In the genomic region with DNA sequence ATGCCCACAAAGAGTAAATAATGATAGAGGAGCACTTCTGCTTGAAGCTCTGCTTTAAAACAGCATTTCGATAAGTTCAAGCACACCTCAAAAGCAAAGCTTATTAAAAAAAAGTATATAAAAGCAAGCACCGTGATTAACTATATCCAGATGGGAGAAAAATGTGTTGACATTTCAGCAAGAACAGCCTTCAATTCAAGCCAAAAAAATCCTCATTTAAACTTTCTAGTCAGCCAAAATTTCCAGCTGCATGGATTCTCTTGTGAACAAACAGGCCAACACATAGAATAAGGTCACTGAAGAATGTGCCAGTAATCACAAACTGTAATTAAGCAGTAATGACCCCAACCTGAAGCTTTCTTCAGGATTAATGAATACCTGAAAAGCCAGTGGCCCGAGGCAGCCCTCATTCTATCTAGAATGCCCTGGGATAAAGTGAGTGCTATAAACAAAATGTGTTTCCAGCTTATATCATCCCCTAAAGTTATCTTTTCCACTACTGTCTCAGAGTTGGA, we compare ENCODE assay signal across 23 cellular contexts.
DNase-seq lines count a peak whose midpoint lies in the region; ATAC-seq and TF ChIP-seq lines count a peak whose summit lies in the region.
"Had no signal": no experiment of that assay in that cellular context is flagged by ENCODE, and none has a peak within 500 bp of the region (broad histone marks: within the 10 kb centered on the region; RNA-seq: fewer than 3 reads in every experiment).

No MANE protein-coding gene starts in this region.

- no peaks in the 10 kb centered on the region for H3K27me3 Mint-ChIP-seq in mesothelial cell of epicardium (ENCODE audit: low read depth)

- no peaks in the 10 kb centered on the region for H3K4me1 ChIP-seq in ACC112 (ENCODE audit: control insufficient read depth, insufficient read depth, low read length, unreplicated experiment)
- H3K4me1 ChIP-seq in GM23248 (ENCODE audit: insufficient read depth), result peaks cover 20% of the 10 kb centered on the region
- no peaks in the 10 kb centered on the region for H3K4me1 ChIP-seq in SK-N-SH (ENCODE audit: control insufficient read depth in 1 of 2, insufficient read depth in 2 of 2, low read depth in 1 of 2, low read length in 1 of 2)
- H3K4me1 ChIP-seq: body of pancreas, Peyer's patch had no signal

- in situ Hi-C loops in GM23248 (cut with MboI), result no loop called here

- peak; percentile 28 for DNase-seq in GM23248
- DNase-seq in astrocyte of the hippocampus (ENCODE audit: low read depth, low spot score), result peak; percentile 55
- no peak for DNase-seq in mesothelial cell of epicardium (ENCODE audit: low spot score in 2 of 2, unreplicated experiment in 2 of 2)
- DNase-seq in AG20443 (ENCODE audit: low spot score), result no peak
- DNase-seq in SK-N-SH, result no peak
- no peak for DNase-seq in COLO668 (lab: John Stamatoyannopoulos, UW; ENCODE audit: unreplicated experiment)
- DNase-seq: activated CD4-positive, alpha-beta T cell treated with anti-CD3 and anti-CD28 coated beads, Interleukin-2, amount 50 U/mL, for 1 hour; body of pancreas; CD4-positive, alpha-beta memory T cell; DMS79; endodermal cell; heart left ventricle; left cardiac atrium; midbrain; NCI-H187; NK-92 treated with Interleukin-12 subunit alpha and Interleukin-12 subunit beta, amount 100 ng/mL, for 24 hours; Peyer's patch; upper lobe of right lung; WERI-Rb-1 had no signal

- H3K9me2 ChIP-seq in GM23248 (ENCODE audit: insufficient read depth), result no peaks in the 10 kb centered on the region
- H3K9me2 ChIP-seq in SK-N-SH, result no peaks in the 10 kb centered on the region

- 0 out of 2 replicates have a peak, but pooled peaks cover 7% of the 10 kb centered on the region for H3F3A ChIP-seq in GM23248 (ENCODE audit: insufficient read depth)
- no peaks in the 10 kb centered on the region for H3F3A ChIP-seq in SK-N-SH (replicated peaks; ENCODE audit: insufficient read depth)

- TF ChIP-seq CTCF in mesothelial cell of epicardium (IDR thresholded peaks at IDR 0.05; ENCODE audit: unreplicated experiment) (no peak), SK-N-SH (IDR thresholded peaks at IDR 0.05) (no peak)

- TF ChIP-seq EP300 in SK-N-SH (IDR thresholded peaks at IDR 0.05; ENCODE audit: borderline replicate concordance in 1 of 2, low read depth in 1 of 2, low read length in 1 of 2), result no peak

- H3K36me3 ChIP-seq in ACC112 (ENCODE audit: insufficient read depth, low read length) (no peaks in the 10 kb centered on the region), GM23248 (ENCODE audit: low read depth) (no peaks in the 10 kb centered on the region), SK-N-SH (replicated peaks in 1 of 2; ENCODE audit: control insufficient read depth in 1 of 2, insufficient read depth in 2 of 2, low read length in 1 of 2) (no peaks in the 10 kb centered on the region)
- H3K36me3 ChIP-seq: heart left ventricle, Peyer's patch, upper lobe of right lung, WERI-Rb-1 had no signal

- no peak overlapping the region for H3K27ac ChIP-seq in ACC112 (ENCODE audit: low read depth, low read length)
- H3K27ac ChIP-seq in GM23248, result no peak overlapping the region
- no peak overlapping the region for H3K27ac ChIP-seq in SK-N-SH (ENCODE audit: low read depth in 2 of 2, low read length in 1 of 2)
- H3K27ac ChIP-seq: body of pancreas, heart left ventricle, Peyer's patch, upper lobe of right lung, WERI-Rb-1 had no signal

- H3K27ac Mint-ChIP-seq in mesothelial cell of epicardium, result peak overlapping the region; percentile 75
- H3K27ac Mint-ChIP-seq: activated naive CD4-positive, alpha-beta T cell treated with anti-CD3 and anti-CD28 coated beads, Interleukin-2, amount 50 U/mL, for 24 hours; CD4-positive, alpha-beta memory T cell; endodermal cell; natural killer cell treated with Interleukin-12 subunit alpha and Interleukin-12 subunit beta and Interleukin-15 and Interleukin-18, amount 100 ng/mL, for 72 hours had no signal

- ATAC-seq in HG02623 (IDR thresholded peaks at IDR 0.05; ENCODE audit: unreplicated experiment), result no peak
- ATAC-seq: body of pancreas; natural killer cell treated with Interleukin-12 subunit alpha and Interleukin-12 subunit beta and Interleukin-15 and Interleukin-18, amount 100 ng/mL, for 72 hours; upper lobe of right lung had no signal

- H2AFZ ChIP-seq in ACC112 (ENCODE audit: low read length, unreplicated experiment) (peak overlapping the region; percentile 75), GM23248 (peak overlapping the region; percentile 48), SK-N-SH (ENCODE audit: low read depth) (no peak overlapping the region)

- H3K4me1 Mint-ChIP-seq in mesothelial cell of epicardium, result peaks cover 30% of the 10 kb centered on the region
- H3K4me1 Mint-ChIP-seq: activated naive CD4-positive, alpha-beta T cell treated with anti-CD3 and anti-CD28 coated beads, Interleukin-2, amount 50 U/mL, for 24 hours; CD4-positive, alpha-beta memory T cell had no signal

- peaks cover 8% of the 10 kb centered on the region for H3K9me3 Mint-ChIP-seq in mesothelial cell of epicardium
- H3K9me3 Mint-ChIP-seq: activated naive CD4-positive, alpha-beta T cell treated with anti-CD3 and anti-CD28 coated beads, Interleukin-2, amount 50 U/mL, for 24 hours; CD4-positive, alpha-beta memory T cell; endodermal cell; natural killer cell treated with Interleukin-12 subunit alpha and Interleukin-12 subunit beta and Interleukin-15 and Interleukin-18, amount 100 ng/mL, for 72 hours had no signal

- H3K4me2 ChIP-seq in GM23248 (ENCODE audit: unreplicated experiment), result peak overlapping the region; percentile 62
- no peak overlapping the region for H3K4me2 ChIP-seq in SK-N-SH

- H3K9me3 ChIP-seq in GM23248 (ENCODE audit: low read depth), result no peaks in the 10 kb centered on the region
- H3K9me3 ChIP-seq in SK-N-SH, result no peaks in the 10 kb centered on the region
- H3K9me3 ChIP-seq: body of pancreas, heart left ventricle, Peyer's patch, upper lobe of right lung had no signal

- H3K4me3 Mint-ChIP-seq in mesothelial cell of epicardium, result no peak overlapping the region
- H3K4me3 Mint-ChIP-seq: activated naive CD4-positive, alpha-beta T cell treated with anti-CD3 and anti-CD28 coated beads, Interleukin-2, amount 50 U/mL, for 24 hours; CD4-positive, alpha-beta memory T cell; endodermal cell; natural killer cell treated with Interleukin-12 subunit alpha and Interleukin-12 subunit beta and Interleukin-15 and Interleukin-18, amount 100 ng/mL, for 72 hours had no signal

- H3K9ac ChIP-seq in GM23248 (no peak overlapping the region), SK-N-SH (no peak overlapping the region)

- no peak for TF ChIP-seq RAD21 in SK-N-SH (IDR thresholded peaks at IDR 0.05; ENCODE audit: low read length)

- H3K79me2 ChIP-seq in ACC112 (ENCODE audit: control insufficient read depth, insufficient read depth, low read length, unreplicated experiment), result no peaks in the 10 kb centered on the region
- no peaks in the 10 kb centered on the region for H3K79me2 ChIP-seq in GM23248 (ENCODE audit: insufficient read depth)
- no peaks in the 10 kb centered on the region for H3K79me2 ChIP-seq in SK-N-SH (ENCODE audit: insufficient read depth)

- no peak overlapping the region for H3K4me3 ChIP-seq in ACC112 (ENCODE audit: low read depth, low read length)
- peak overlapping the region; percentile 32 for H3K4me3 ChIP-seq in GM23248
- no peak overlapping the region for H3K4me3 ChIP-seq in SK-N-SH (ENCODE audit: low read depth in 2 of 2, low read length in 1 of 2)
- H3K4me3 ChIP-seq: body of pancreas, Peyer's patch, upper lobe of right lung had no signal

- CTCF ChIA-PET in SK-N-SH (lab: Yijun Ruan, JAX), result interaction anchor here (1.5 to 2.4 kb wide), 2 partner anchors 9 to 20 kb away, joined by 3 to 10 read pairs; no protein-coding TSS in a partner anchor

- H4K20me1 ChIP-seq in GM23248 (ENCODE audit: insufficient read depth) (no peaks in the 10 kb centered on the region), SK-N-SH (ENCODE audit: insufficient read depth) (no peaks in the 10 kb centered on the region)

- H3K27me3 ChIP-seq in ACC112 (ENCODE audit: insufficient read depth, low read length), result no peaks in the 10 kb centered on the region
- no peaks in the 10 kb centered on the region for H3K27me3 ChIP-seq in GM23248 (replicated peaks; ENCODE audit: insufficient read depth)
- H3K27me3 ChIP-seq in SK-N-SH (ENCODE audit: insufficient read depth), result no peaks in the 10 kb centered on the region
- H3K27me3 ChIP-seq: body of pancreas, heart left ventricle, Peyer's patch, upper lobe of right lung had no signal

- POLR2A ChIA-PET in SK-N-SH (lab: Yijun Ruan, JAX), result no interaction called here

- H3K36me3 Mint-ChIP-seq in mesothelial cell of epicardium, result peaks cover 2% of the 10 kb centered on the region
- H3K36me3 Mint-ChIP-seq: activated naive CD4-positive, alpha-beta T cell treated with anti-CD3 and anti-CD28 coated beads, Interleukin-2, amount 50 U/mL, for 24 hours; CD4-positive, alpha-beta memory T cell; natural killer cell treated with Interleukin-12 subunit alpha and Interleukin-12 subunit beta and Interleukin-15 and Interleukin-18, amount 100 ng/mL, for 72 hours had no signal

- 17 to 18% methylated on average over 3 of the region's 3 CpGs for WGBS in GM23248 (ENCODE audit: low coverage in 1 of 2, low lambda C conversion rate in 2 of 2, missing lambda C conversion rate in 2 of 2), 2 experiments
- WGBS in SK-N-SH (ENCODE audit: low lambda C conversion rate), result 58% methylated on average over 3 of the region's 3 CpGs

TF ChIP-seq in SK-N-SH, 30 proteins besides CTCF, POLR2A, EP300 and RAD21:
- TF ChIP-seq RXRA (IDR thresholded peaks at IDR 0.05; ENCODE audit: borderline replicate concordance, low read depth), result no peak
- TF ChIP-seq GATA2 (CRISPR knock-in tag; IDR thresholded peaks at IDR 0.05), result no peak
- TF ChIP-seq, protein P1, sequence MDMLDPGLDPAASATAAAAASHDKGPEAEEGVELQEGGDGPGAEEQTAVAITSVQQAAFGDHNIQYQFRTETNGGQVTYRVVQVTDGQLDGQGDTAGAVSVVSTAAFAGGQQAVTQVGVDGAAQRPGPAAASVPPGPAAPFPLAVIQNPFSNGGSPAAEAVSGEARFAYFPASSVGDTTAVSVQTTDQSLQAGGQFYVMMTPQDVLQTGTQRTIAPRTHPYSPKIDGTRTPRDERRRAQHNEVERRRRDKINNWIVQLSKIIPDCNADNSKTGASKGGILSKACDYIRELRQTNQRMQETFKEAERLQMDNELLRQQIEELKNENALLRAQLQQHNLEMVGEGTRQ (IDR thresholded peaks at IDR 0.05; ENCODE audit: borderline replicate concordance, low read depth, low read length), result no peak
- TF ChIP-seq FOXJ3 (CRISPR knock-in tag; IDR thresholded peaks at IDR 0.05), result no peak
- TF ChIP-seq FOSL2 (IDR thresholded peaks at IDR 0.05; ENCODE audit: borderline replicate concordance, low read depth), result no peak
- TF ChIP-seq NFIC (IDR thresholded peaks at IDR 0.05; ENCODE audit: borderline replicate concordance), result no peak
- no peak for TF ChIP-seq YY1 (IDR thresholded peaks at IDR 0.05; ENCODE audit: low read depth)
- no peak for TF ChIP-seq MEF2A (IDR thresholded peaks at IDR 0.05; ENCODE audit: borderline replicate concordance, low read depth)
- TF ChIP-seq GABPA (IDR thresholded peaks at IDR 0.05; ENCODE audit: low read depth), result no peak
- TF ChIP-seq POLR2AphosphoS5 (IDR thresholded peaks at IDR 0.05; ENCODE audit: low read depth, low read length), result no peak

Comparison
In these comparisons a context has a peak if more than half of its experiments do, and no peak if none do; other contexts are left out.
1. DNase-seq: peak in GM23248 (single experiment) and astrocyte of the hippocampus (single experiment); none in mesothelial cell of epicardium (0 of 2), AG20443 (single experiment), SK-N-SH (single experiment) and COLO668 (single experiment).